In genomic region chr15:71093089-71094024, GRCh38 we compare ENCODE assay signal across 11 cellular contexts. TPM values are rescaled to one million over a fixed set of nuclear protein-coding genes. Genes with fewer than 3 reads are reported as not detected.
A peak's percentile ranks its signal among the peaks of the same experiment; 100 is the strongest.
DNase-seq lines count a peak whose midpoint lies in the region; ATAC-seq and TF ChIP-seq lines count a peak whose summit lies in the region.
"Had no signal": no experiment of that assay in that cellular context is flagged by ENCODE, and none has a peak within 500 bp of the region (broad histone marks: within the 10 kb centered on the region; RNA-seq: fewer than 3 reads in every experiment).

No MANE protein-coding gene starts in this region.

- H3K4me1 ChIP-seq in IMR-90 (ENCODE audit: control insufficient read depth, insufficient read depth, low read length) = peaks cover 10% of the 10 kb centered on the region
- no peaks in the 10 kb centered on the region for H3K4me1 ChIP-seq in endodermal cell (ENCODE audit: control insufficient read depth, insufficient read depth, low read length)

- no peak for TF ChIP-seq CTCF in IMR-90 (conservative IDR thresholded peaks at IDR 0.05; ENCODE audit: low read depth, low read length)
- no peak for TF ChIP-seq CTCF in astrocyte of the spinal cord (IDR thresholded peaks at IDR 0.05; ENCODE audit: low read depth, low read length)
- no peak for TF ChIP-seq CTCF in endodermal cell (conservative IDR thresholded peaks at IDR 0.05)

- H3K14ac ChIP-seq in IMR-90 (replicated peaks; ENCODE audit: low read depth, low read length) = no peak overlapping the region; the same call in 1 of the 2 replicates

- H3K4me2 ChIP-seq in IMR-90 (ENCODE audit: low read depth, low read length) = no peak overlapping the region

- H3K27me3 Mint-ChIP-seq in endodermal cell (ENCODE audit: insufficient read depth) = peaks cover 7% of the 10 kb centered on the region
- H3K27me3 Mint-ChIP-seq: dendritic cell treated with granulocyte-macrophage colony-stimulating factor and Interleukin-4, amounts not matched to agents 40 ng/mL and 50 ng/mL, for 4 days had no signal

- H2AK9ac ChIP-seq in IMR-90 (replicated peaks; ENCODE audit: low read depth, low read length, poor library complexity) = peak overlapping the region; percentile 60

- H3K9me1 ChIP-seq in IMR-90 (ENCODE audit: insufficient read depth, low read length) = no peaks in the 10 kb centered on the region

- no peak overlapping the region for H3K27ac Mint-ChIP-seq in endodermal cell
- H3K27ac Mint-ChIP-seq: CD8-positive, alpha-beta T cell; dendritic cell treated with granulocyte-macrophage colony-stimulating factor and Interleukin-4, amounts not matched to agents 40 ng/mL and 50 ng/mL, for 4 days had no signal

- TF ChIP-seq RAD21 in IMR-90 (IDR thresholded peaks at IDR 0.05; ENCODE audit: low read length) = no peak

- H4K91ac ChIP-seq in IMR-90 (ENCODE audit: insufficient read depth, low read depth, low read length) = no peak overlapping the region

- H3K4ac ChIP-seq in IMR-90 (ENCODE audit: low read depth, low read length) = peak overlapping the region; percentile 33; the same call in 1 of the 2 replicates

- 0 out of 2 replicates have a peak overlapping the region, but pooled peaks have one; percentile 23 for H2AK5ac ChIP-seq in IMR-90 (ENCODE audit: low read depth, low read length)

- peaks cover 6% of the 10 kb centered on the region for H3K9me3 Mint-ChIP-seq in endodermal cell
- H3K9me3 Mint-ChIP-seq: CD8-positive, alpha-beta T cell; dendritic cell treated with granulocyte-macrophage colony-stimulating factor and Interleukin-4, amounts not matched to agents 40 ng/mL and 50 ng/mL, for 4 days had no signal

- no peak overlapping the region for H3K4me3 ChIP-seq in IMR-90 (ENCODE audit: insufficient read depth, low read depth, low read length)
- no peak overlapping the region for H3K4me3 ChIP-seq in astrocyte of the spinal cord (ENCODE audit: low read depth, low read length)
- H3K4me3 ChIP-seq in endodermal cell (ENCODE audit: low read length) = no peak overlapping the region

- DNase-seq in AG08395 (ENCODE audit: low spot score) (peak; percentile 80), IMR-90 (peak; percentile 82), astrocyte of the spinal cord (ENCODE audit: low read depth, low spot score) (peak; percentile 81), kidney tubule cell (ENCODE audit: low spot score) (peak; percentile 95), endodermal cell (no peak), T-helper 1 cell (no peak), NCI-H2107 (lab: John Stamatoyannopoulos, UW) (no peak)
- DNase-seq: activated CD8-positive, alpha-beta memory T cell treated with anti-CD3 and anti-CD28 coated beads, Interleukin-2, amount 50 U/mL, for 48 hours; CD8-positive, alpha-beta T cell had no signal

- no peaks in the 10 kb centered on the region for H3K36me3 Mint-ChIP-seq in endodermal cell (ENCODE audit: low read depth)
- H3K36me3 Mint-ChIP-seq: CD8-positive, alpha-beta T cell had no signal

- no peaks in the 10 kb centered on the region for H3K4me1 Mint-ChIP-seq in endodermal cell

- TF ChIP-seq POLR2A in IMR-90 (IDR thresholded peaks at IDR 0.05; ENCODE audit: low read depth, low read length) = no peak
- TF ChIP-seq POLR2A in GM18505 (IDR thresholded peaks at IDR 0.05; ENCODE audit: borderline replicate concordance, extremely low read depth, insufficient read depth, insufficient read length) = no peak

- intact Hi-C loops in IMR-90 (cut with micrococcal nuclease) = no loop called here

- no peaks in the 10 kb centered on the region for H3K27me3 ChIP-seq in IMR-90 (ENCODE audit: control insufficient read depth, insufficient read depth, low read length)
- no peaks in the 10 kb centered on the region for H3K27me3 ChIP-seq in endodermal cell (ENCODE audit: control insufficient read depth, insufficient read depth, low read length, poor library complexity, severe bottlenecking)

- H3K27ac ChIP-seq in IMR-90 (ENCODE audit: insufficient read depth, low read length) = no peak overlapping the region
- no peak overlapping the region for H3K27ac ChIP-seq in endodermal cell (ENCODE audit: low read depth, low read length)

- no peak overlapping the region for H3K4me3 Mint-ChIP-seq in endodermal cell
- H3K4me3 Mint-ChIP-seq: CD8-positive, alpha-beta T cell; dendritic cell treated with granulocyte-macrophage colony-stimulating factor and Interleukin-4, amounts not matched to agents 40 ng/mL and 50 ng/mL, for 4 days had no signal

- POLR2A ChIA-PET in IMR-90 (lab: Charles Lee; ENCODE audit: unreplicated experiment) = no interaction called here

- H2BK20ac ChIP-seq in IMR-90 (ENCODE audit: low read depth, low read length) = no peak overlapping the region; the same call in 1 of the 2 replicates

- H2BK5ac ChIP-seq in IMR-90 (ENCODE audit: low read depth, low read length, poor library complexity, severe bottlenecking) = peak overlapping the region; percentile 14

- H3K79me1 ChIP-seq in IMR-90 (ENCODE audit: low read depth in 1 of 2, low read length in 2 of 2) = no peaks in the 10 kb centered on the region; a peak in 1 of 4 replicates

- H2BK120ac ChIP-seq in IMR-90 (ENCODE audit: low read depth, low read length) = peak overlapping the region; percentile 14; the same call in 1 of the 2 replicates

- peak overlapping the region in 1 of 2 experiments; percentile 14; a peak in 1 of 4 replicates for H4K8ac ChIP-seq in IMR-90 (ENCODE audit: low read depth in 2 of 2, low read length in 2 of 2)

- dilution Hi-C loops in IMR-90 (cut with HindIII; ENCODE audit: low sequenced_read_pairs, unreplicated experiment) = no loop called here

- H2BK15ac ChIP-seq in IMR-90 (ENCODE audit: low read depth, low read length) = no peak overlapping the region; the same call in 2 of the 3 replicates

- in situ Hi-C loops in IMR-90 (cut with MboI; ENCODE audit: low sequenced_read_pairs) (no loop called here), astrocyte of the spinal cord (cut with HindIII; ENCODE audit: low sequenced_read_pairs) (no loop called here)

- peak overlapping the region; percentile 17; the same call in 1 of the 2 replicates for H3K18ac ChIP-seq in IMR-90 (ENCODE audit: low read depth, low read length)

- no TSS peak for BruUV-seq in IMR-90 (replicated peaks; lab: Mats Ljungman, UMichigan)

- 69% methylated on average over 4 of the region's 11 CpGs; no CpG with 5 or more reads in 1 of the 2 experiments for WGBS in IMR-90 (ENCODE audit: extremely low coverage in 2 of 2, insufficient read length in 1 of 2), 2 experiments
- 95% methylated on average over 9 to 11 of the region's 11 CpGs for WGBS in endodermal cell (ENCODE audit: insufficient coverage in 1 of 2, insufficient read length in 1 of 2), 2 experiments

- CTCF ChIA-PET in IMR-90 (lab: Yijun Ruan, JAX) = interaction anchor here (0.7 kb wide), 1 partner anchor 10 kb away, joined by 3 read pairs; no protein-coding TSS in a partner anchor

- ATAC-seq in IMR-90 (ENCODE audit: low read depth) (peak; percentile 82), GM18505 (IDR thresholded peaks at IDR 0.05; ENCODE audit: unreplicated experiment) (no peak)
- ATAC-seq: CD8-positive, alpha-beta T cell had no signal

- H3K23ac ChIP-seq in IMR-90 (ENCODE audit: low read depth, low read length) = peak overlapping the region; percentile 57; the same call in 1 of the 2 replicates

- no peaks in the 10 kb centered on the region for H3K9me3 ChIP-seq in IMR-90 (ENCODE audit: control insufficient read depth, insufficient read depth, low read length)
- no peaks in the 10 kb centered on the region for H3K9me3 ChIP-seq in endodermal cell (ENCODE audit: control insufficient read depth, low read length)

- H3K56ac ChIP-seq in IMR-90 (ENCODE audit: extremely low read depth, insufficient read depth, low read length) = no peak overlapping the region

- no peak overlapping the region; the same call in 1 of the 2 replicates for H4K5ac ChIP-seq in IMR-90 (ENCODE audit: low read depth, low read length)

- no peaks in the 10 kb centered on the region for H4K20me1 ChIP-seq in IMR-90 (ENCODE audit: insufficient read depth, low read length)

- H2AFZ ChIP-seq in IMR-90 (replicated peaks; ENCODE audit: low read length, poor library complexity) = peak overlapping the region; percentile 65

- H3K36me3 ChIP-seq in IMR-90 (ENCODE audit: control insufficient read depth, insufficient read depth, low read length) (no peaks in the 10 kb centered on the region), endodermal cell (ENCODE audit: control insufficient read depth, insufficient read depth, low read length) (no peaks in the 10 kb centered on the region)

- no peak overlapping the region for H3K9ac ChIP-seq in IMR-90 (ENCODE audit: low read depth, low read length)
- no peak overlapping the region for H3K9ac ChIP-seq in endodermal cell (ENCODE audit: extremely low read depth, low read length, poor library complexity, severe bottlenecking)

TF ChIP-seq in IMR-90, 13 proteins besides CTCF, POLR2A, EP300 and RAD21:
- TF ChIP-seq FOS (IDR thresholded peaks at IDR 0.05; ENCODE audit: low read depth, low read length) = peak; percentile 11; the same call in 1 of the 2 replicates
- no peak for TF ChIP-seq CHD1 (IDR thresholded peaks at IDR 0.05; ENCODE audit: low read depth, low read length)
- TF ChIP-seq RFX5 (IDR thresholded peaks at IDR 0.05; ENCODE audit: low read depth, low read length) = no peak
- peak; percentile 65; the same call in 1 of the 2 replicates for TF ChIP-seq BHLHE40 (IDR thresholded peaks at IDR 0.05; ENCODE audit: low read depth, low read length)
- no peak for TF ChIP-seq CEBPB (IDR thresholded peaks at IDR 0.05; ENCODE audit: low read depth, low read length)
- no peak for TF ChIP-seq MAFK (IDR thresholded peaks at IDR 0.05; ENCODE audit: low read depth, low read length)
- TF ChIP-seq RCOR1 (IDR thresholded peaks at IDR 0.05; ENCODE audit: insufficient replicate concordance, low read length) = no peak
- TF ChIP-seq USF2 (IDR thresholded peaks at IDR 0.05; ENCODE audit: low read depth, low read length) = no peak
- TF ChIP-seq MXI1 (IDR thresholded peaks at IDR 0.05; ENCODE audit: borderline replicate concordance, low read depth, low read length) = no peak

RNA-seq across cellular contexts. Expression of gene THSD4, which starts 21.9 kb away (rescaled TPM):
- total RNA-seq in IMR-90 (2012; rRNA removed) (25.5 and 31.1 TPM in 2 replicates), endodermal cell (1 to 10 TPM; 4.6 to 5.4 TPM)
- 30.5 and 31.1 TPM in 2 replicates for polyA plus RNA-seq in IMR-90 (2012; rRNA removed)
- 21.7 and 44.3 TPM in 2 replicates for polyA plus RNA-seq in IMR-90 (2012; cell fraction: cytosol; rRNA removed)
- polyA plus RNA-seq in IMR-90 (2012; cell fraction: nucleus; rRNA removed; ENCODE audit: low replicate concordance) = 38.0 and 45.5 TPM in 2 replicates
- polyA plus RNA-seq in endodermal cell (2013, experiment 1 of 2) = 8.1 TPM
- polyA plus RNA-seq in endodermal cell (2013, experiment 2 of 2) = 6.0 TPM
- total RNA-seq: CD8-positive, alpha-beta T cell had no signal

Comparison
In these comparisons a context has a peak if more than half of its experiments do, and no peak if none do; other contexts are left out.
1. DNase-seq: peak in AG08395 (single experiment), IMR-90 (single experiment), astrocyte of the spinal cord (single experiment) and kidney tubule cell (single experiment); none in endodermal cell (single experiment), T-helper 1 cell (0 of 5) and NCI-H2107 (single experiment).